In the genomic region with DNA sequence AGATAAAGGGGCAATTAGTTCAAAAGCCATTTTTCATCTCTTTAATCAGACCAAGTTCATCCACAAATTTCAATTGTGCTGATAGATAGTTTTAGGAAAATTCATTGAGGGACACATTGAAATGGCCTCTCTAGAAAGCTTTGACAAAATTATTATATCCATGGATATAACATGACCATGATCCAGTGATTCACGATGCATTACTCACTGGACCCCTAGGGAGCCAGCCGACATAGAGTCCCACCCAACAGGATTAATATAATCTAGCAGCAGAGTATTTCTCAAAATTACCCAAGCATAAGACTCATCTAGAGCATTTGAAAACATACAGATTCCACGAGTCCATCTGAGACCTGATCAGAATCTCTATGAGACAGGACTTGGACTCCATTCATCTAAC, we compare ENCODE assay signal across 20 cellular contexts.
"Had no signal": no experiment of that assay in that cellular context is flagged by ENCODE, and none has a peak within 500 bp of the region (broad histone marks: within the 10 kb centered on the region; RNA-seq: fewer than 3 reads in every experiment).

No MANE protein-coding gene starts in this region.

- H3K36me3 ChIP-seq: gastrocnemius medialis, heart right ventricle, left ventricle myocardium inferior, prostate gland, stomach, thoracic aorta, upper lobe of left lung had no signal

- H3K27ac ChIP-seq: gastrocnemius medialis, heart right ventricle, left ventricle myocardium inferior, prostate gland, stomach, thoracic aorta, upper lobe of left lung had no signal

- DNase-seq: activated CD4-positive, alpha-beta T cell treated with anti-CD3 and anti-CD28 coated beads, Interleukin-2, amount 10 ng/mL, durations not matched to agents 7 days and 5 days; activated CD8-positive, alpha-beta T cell treated with anti-CD3 and anti-CD28 coated beads, Interleukin-2, amount 10 ng/mL, durations not matched to agents 7 days and 5 days; activated effector memory CD4-positive, alpha-beta T cell treated with Interleukin-2 at 50 U/mL for 16 hours; activated naive CD4-positive, alpha-beta T cell treated with anti-CD3 and anti-CD28 coated beads, Interleukin-2, amount 50 U/mL, for 16 hours; activated T-cell treated with anti-CD3 and anti-CD28 coated beads, Interleukin-2, amount 50 U/mL, for 4 hours; gastrocnemius medialis; heart right ventricle; immature natural killer cell; kidney glomerular epithelial cell; left ventricle myocardium inferior; mucosa of descending colon; naive B cell; right cardiac atrium; small intestine; stimulated activated CD4-positive, alpha-beta T cell treated with anti-CD3 and anti-CD28 coated beads, Interleukin-4, amount 100 ng/mL, for 1 hour; stomach; T1000; upper lobe of left lung had no signal

- H3K9me3 ChIP-seq: gastrocnemius medialis, heart right ventricle, left ventricle myocardium inferior, mucosa of descending colon, prostate gland, stomach, thoracic aorta, upper lobe of left lung had no signal

- H3K4me1 ChIP-seq: gastrocnemius medialis, prostate gland, stomach, upper lobe of left lung had no signal

- H3K4me3 ChIP-seq: gastrocnemius medialis, heart right ventricle, left ventricle myocardium inferior, mucosa of descending colon, prostate gland, stomach, thoracic aorta, upper lobe of left lung had no signal

- H3K27me3 ChIP-seq: gastrocnemius medialis, heart right ventricle, stomach, upper lobe of left lung had no signal

- ATAC-seq: activated CD8-positive, alpha-beta T cell treated with anti-CD3 and anti-CD28 coated beads, Interleukin-2, amount 10 ng/mL, durations not matched to agents 7 days and 5 days; activated T-cell treated with anti-CD3 and anti-CD28 coated beads, Interleukin-2, amount 50 U/mL, for 4 hours; gastrocnemius medialis; heart right ventricle; mucosa of descending colon; right cardiac atrium had no signal
